ENCODE assay signal across 23 cellular contexts in genomic region chr14:59848671-59849070, GRCh38.
"Had no signal": no experiment of that assay in that cellular context is flagged by ENCODE, and none has a peak within 500 bp of the region (broad histone marks: within the 10 kb centered on the region; RNA-seq: fewer than 3 reads in every experiment).

No MANE protein-coding gene starts in this region.

- H3K36me3 Mint-ChIP-seq: immature natural killer cell; memory B cell; natural killer cell; stimulated activated effector memory CD8-positive, alpha-beta T cell treated with anti-CD3 and anti-CD28 coated beads, Interleukin-12 subunit alpha, Interleukin-12 subunit beta, amount 100 ng/mL, for 72 hours; type B pancreatic cell had no signal

- H3K9me3 Mint-ChIP-seq: memory B cell; natural killer cell; stimulated activated effector memory CD8-positive, alpha-beta T cell treated with anti-CD3 and anti-CD28 coated beads, Interleukin-12 subunit alpha, Interleukin-12 subunit beta, amount 100 ng/mL, for 72 hours; type B pancreatic cell had no signal

- H3K27me3 ChIP-seq: ovary, stomach, testis, tibial artery had no signal

- H3K27ac ChIP-seq: coronary artery, ovary, stomach, testis, tibial artery had no signal

- H3K4me3 ChIP-seq: coronary artery, lung, ovary, stomach, testis, tibial artery had no signal

- H3K4me1 Mint-ChIP-seq: immature natural killer cell; natural killer cell; stimulated activated effector memory CD8-positive, alpha-beta T cell treated with anti-CD3 and anti-CD28 coated beads, Interleukin-12 subunit alpha, Interleukin-12 subunit beta, amount 100 ng/mL, for 72 hours had no signal

- H3K4me3 Mint-ChIP-seq: immature natural killer cell; memory B cell; natural killer cell; stimulated activated effector memory CD8-positive, alpha-beta T cell treated with anti-CD3 and anti-CD28 coated beads, Interleukin-12 subunit alpha, Interleukin-12 subunit beta, amount 100 ng/mL, for 72 hours; type B pancreatic cell had no signal

- H3K36me3 ChIP-seq: ovary, stomach, tibial artery had no signal

- H3K9me3 ChIP-seq: ovary, stomach, testis, tibial artery had no signal

- FAIRE-seq: frontal cortex had no signal

- DNase-seq: effector CD4-positive, alpha-beta T cell; hypothalamus; immature natural killer cell; islet precursor cell; kidney glomerular epithelial cell; left colon; left ventricle myocardium superior; natural killer cell; occipital lobe; ovary; stimulated activated CD4-positive, alpha-beta T cell treated with anti-CD3 and anti-CD28 coated beads, Interleukin-2, amount 100 ng/mL, for 24 hours; stimulated activated CD4-positive, alpha-beta T cell treated with anti-CD3 and anti-CD28 coated beads, Interleukin-4, amount 100 ng/mL, for 24 hours; stimulated activated naive CD4-positive, alpha-beta T cell treated with Interleukin-2 at 50 U/mL for 16 hours; stomach; testis; tibial artery had no signal

- H3K27ac Mint-ChIP-seq: immature natural killer cell; memory B cell; natural killer cell; stimulated activated effector memory CD8-positive, alpha-beta T cell treated with anti-CD3 and anti-CD28 coated beads, Interleukin-12 subunit alpha, Interleukin-12 subunit beta, amount 100 ng/mL, for 72 hours; type B pancreatic cell had no signal

- H3K4me1 ChIP-seq: testis had no signal

- ATAC-seq: left colon; left ventricle myocardium superior; natural killer cell; sciatic nerve; stimulated activated effector memory CD8-positive, alpha-beta T cell treated with anti-CD3 and anti-CD28 coated beads, Interleukin-12 subunit alpha, Interleukin-12 subunit beta, amount 100 ng/mL, for 72 hours had no signal
